Comparison of ENCODE assay signal across 22 cellular contexts in genomic region chr2:36480596-36480995, GRCh38.
DNase-seq lines count a peak whose midpoint lies in the region; ATAC-seq, FAIRE-seq and TF ChIP-seq lines count a peak whose summit lies in the region.
"Had no signal": no experiment of that assay in that cellular context is flagged by ENCODE, and none has a peak within 500 bp of the region (broad histone marks: within the 10 kb centered on the region; RNA-seq: fewer than 3 reads in every experiment).

No MANE protein-coding gene starts in this region.

- 81% methylated on average over 3 of the region's 3 CpGs for WGBS in mammary epithelial cell (ENCODE audit: low coverage, missing lambda C conversion rate)

- no peak overlapping the region for H3K4me3 ChIP-seq in mammary epithelial cell (replicated peaks in 1 of 3; ENCODE audit: insufficient read depth in 1 of 3, low read depth in 2 of 3, low read length in 3 of 3)
- H3K4me3 ChIP-seq in endothelial cell of umbilical vein (replicated peaks in 1 of 3; ENCODE audit: insufficient read depth in 1 of 3, low read depth in 1 of 3, low read length in 3 of 3) = no peak overlapping the region
- H3K4me3 ChIP-seq in Peyer's patch = no peak overlapping the region
- H3K4me3 ChIP-seq: GM23338 had no signal

- H3K9me3 Mint-ChIP-seq in MCF 10A (ENCODE audit: unreplicated experiment) (peaks cover 7% of the 10 kb centered on the region), osteocyte (ENCODE audit: unreplicated experiment) (peaks cover 9% of the 10 kb centered on the region)
- H3K9me3 Mint-ChIP-seq in activated T-helper 2 cell treated with anti-CD3 and anti-CD28 coated beads, Interferon-gamma antibody, Interleukin-2, Interleukin-4, amounts not matched to agents 10 μg/mL and 5 μg/mL and 100 μg/mL, durations not matched to agents 14 hours and 24 hours and 36 hours = peaks cover 18% of the 10 kb centered on the region

- H3K4me2 ChIP-seq in mammary epithelial cell (ENCODE audit: insufficient read depth, low read depth, low read length) = no peak overlapping the region
- H3K4me2 ChIP-seq in endothelial cell of umbilical vein (ENCODE audit: insufficient read depth, low read length) = no peak overlapping the region
- H3K4me2 ChIP-seq: GM23338 had no signal

- DNase-seq in MCF 10A (ENCODE audit: unreplicated experiment) = no peak
- no peak for DNase-seq in mammary epithelial cell
- no peak for DNase-seq in endothelial cell of umbilical vein (ENCODE audit: low read depth, low spot score)
- no peak for DNase-seq in osteocyte (ENCODE audit: extremely low spot score, unreplicated experiment)
- no peak for DNase-seq in Peyer's patch
- no peak for DNase-seq in NCI-H2081 treated with DMSO at 0.1 percent for 48 hours (lab: John Stamatoyannopoulos, UW)
- DNase-seq in activated T-helper 2 cell treated with anti-CD3 and anti-CD28 coated beads, Interferon-gamma antibody, Interleukin-2, Interleukin-4, amounts not matched to agents 10 μg/mL and 5 μg/mL and 100 μg/mL, durations not matched to agents 14 hours and 24 hours and 36 hours (ENCODE audit: low spot score) = no peak
- DNase-seq: 8988T; Calu3; DMS79; GDM1; NCI-H2107; NCI-H226; NCI-H526 treated with DMSO at 0.1 percent for 48 hours; NK-92 treated with Interleukin-12 subunit alpha and Interleukin-12 subunit beta, amount 100 ng/mL, for 24 hours; OCI-M1; Right ventricle myocardium superior had no signal

- TF ChIP-seq POLR2A in endothelial cell of umbilical vein (IDR thresholded peaks at IDR 0.05; ENCODE audit: low read depth, low read length) (no peak), Peyer's patch (IDR thresholded peaks at IDR 0.05) (no peak)

- in situ Hi-C loops in mammary epithelial cell (cut with MboI; ENCODE audit: low sequenced_read_pairs in 2 of 2) = no loop called here

- H3K27me3 Mint-ChIP-seq in MCF 10A (ENCODE audit: insufficient read depth, unreplicated experiment) (no peaks in the 10 kb centered on the region), osteocyte (ENCODE audit: unreplicated experiment) (no peaks in the 10 kb centered on the region)
- no peaks in the 10 kb centered on the region for H3K27me3 Mint-ChIP-seq in activated T-helper 2 cell treated with anti-CD3 and anti-CD28 coated beads, Interferon-gamma antibody, Interleukin-2, Interleukin-4, amounts not matched to agents 10 μg/mL and 5 μg/mL and 100 μg/mL, durations not matched to agents 14 hours and 24 hours and 36 hours (ENCODE audit: low read depth)

- H4K20me1 ChIP-seq in mammary epithelial cell (ENCODE audit: insufficient read depth, low read length) (no peaks in the 10 kb centered on the region), endothelial cell of umbilical vein (replicated peaks; ENCODE audit: control insufficient read depth, extremely low read depth, insufficient read depth, low read length) (no peaks in the 10 kb centered on the region)

- H3K36me3 ChIP-seq in mammary epithelial cell (ENCODE audit: insufficient read depth, low read length) = peaks cover 50% of the 10 kb centered on the region
- peaks cover 48 to 50% of the 10 kb centered on the region in 2 experiments for H3K36me3 ChIP-seq in endothelial cell of umbilical vein (ENCODE audit: control insufficient read depth in 2 of 2, extremely low read depth in 1 of 2, insufficient read depth in 2 of 2, low read length in 2 of 2)
- H3K36me3 ChIP-seq in Peyer's patch = peaks cover 0 to 38% (median 0%) of the 10 kb centered on the region in 3 donors

- peaks cover 34% of the 10 kb centered on the region for H3K4me1 ChIP-seq in mammary epithelial cell (ENCODE audit: insufficient read depth, low read length)
- peaks cover 91% of the 10 kb centered on the region for H3K4me1 ChIP-seq in endothelial cell of umbilical vein (ENCODE audit: control insufficient read depth, extremely low read depth, insufficient read depth, low read length)
- no peaks in the 10 kb centered on the region for H3K4me1 ChIP-seq in Peyer's patch

- intact Hi-C loops in MCF 10A (cut with micrococcal nuclease) = no loop called here
- intact Hi-C loops in mammary epithelial cell (cut with micrococcal nuclease) = no loop called here
- intact Hi-C loops in endothelial cell of umbilical vein (cut with micrococcal nuclease) = no loop called here
- intact Hi-C loops in activated T-helper 2 cell treated with anti-CD3 and anti-CD28 coated beads, Interferon-gamma antibody, Interleukin-2, Interleukin-4, amounts not matched to agents 10 μg/mL and 5 μg/mL and 100 μg/mL, durations not matched to agents 14 hours and 24 hours and 36 hours (cut with micrococcal nuclease) = no loop called here

- H3K79me2 ChIP-seq in mammary epithelial cell (ENCODE audit: insufficient read depth, low read length) (peaks cover 55% of the 10 kb centered on the region), endothelial cell of umbilical vein (ENCODE audit: control insufficient read depth, insufficient read depth, low read length) (peaks cover 53% of the 10 kb centered on the region)

- H3K4me3 Mint-ChIP-seq in MCF 10A (ENCODE audit: unreplicated experiment) (no peak overlapping the region), osteocyte (ENCODE audit: unreplicated experiment) (no peak overlapping the region)
- H3K4me3 Mint-ChIP-seq in activated T-helper 2 cell treated with anti-CD3 and anti-CD28 coated beads, Interferon-gamma antibody, Interleukin-2, Interleukin-4, amounts not matched to agents 10 μg/mL and 5 μg/mL and 100 μg/mL, durations not matched to agents 14 hours and 24 hours and 36 hours (ENCODE audit: low read depth) = no peak overlapping the region
- H3K4me3 Mint-ChIP-seq: CD14-positive monocyte, GM23338 had no signal

- H3K27me3 ChIP-seq in mammary epithelial cell (ENCODE audit: insufficient read depth, low read length) = no peaks in the 10 kb centered on the region
- H3K27me3 ChIP-seq in endothelial cell of umbilical vein (ENCODE audit: control insufficient read depth in 2 of 2, insufficient read depth in 2 of 2, low read length in 2 of 2) = no peaks in the 10 kb centered on the region
- no peaks in the 10 kb centered on the region for H3K27me3 ChIP-seq in Peyer's patch

- TSS peak; percentile 4 for BruUV-seq in MCF 10A (replicated peaks; lab: Mats Ljungman, UMichigan)
- no TSS peak for BruUV-seq in mammary epithelial cell (replicated peaks; lab: Mats Ljungman, UMichigan)
- no TSS peak for BruUV-seq in endothelial cell of umbilical vein (replicated peaks; lab: Mats Ljungman, UMichigan)

- H3K9ac ChIP-seq in mammary epithelial cell (ENCODE audit: insufficient read depth, low read length) = no peak overlapping the region
- no peak overlapping the region for H3K9ac ChIP-seq in endothelial cell of umbilical vein (replicated peaks; ENCODE audit: extremely low read depth, insufficient read depth, low read length)

- POLR2A ChIA-PET in MCF 10A (lab: Yijun Ruan, JAX) = no interaction called here
- POLR2A ChIA-PET in endothelial cell of umbilical vein (lab: Charles Lee) = no interaction called here

- FAIRE-seq in endothelial cell of umbilical vein (lab: Jason Lieb, UNC) = no peak
- FAIRE-seq: GM12892, GM19239 had no signal

- no peak overlapping the region for H3K27ac ChIP-seq in mammary epithelial cell (ENCODE audit: insufficient read depth, low read depth, low read length)
- peak overlapping the region; percentile 11 for H3K27ac ChIP-seq in endothelial cell of umbilical vein (ENCODE audit: insufficient read depth, low read depth, low read length)
- H3K27ac ChIP-seq in Peyer's patch = no peak overlapping the region

- H3K9me3 ChIP-seq in mammary epithelial cell (replicated peaks; ENCODE audit: insufficient read depth, low read length) (peaks cover 21% of the 10 kb centered on the region), endothelial cell of umbilical vein (replicated peaks; ENCODE audit: control insufficient read depth, insufficient read depth, low read length) (no peaks in the 10 kb centered on the region), Peyer's patch (no peaks in the 10 kb centered on the region)

- H2AFZ ChIP-seq in mammary epithelial cell (ENCODE audit: low read depth, low read length) (no peak overlapping the region), endothelial cell of umbilical vein (ENCODE audit: low read depth, low read length) (no peak overlapping the region)
- H2AFZ ChIP-seq: GM23338 had no signal

- H3K36me3 Mint-ChIP-seq in MCF 10A (ENCODE audit: insufficient read depth, unreplicated experiment) (peaks cover 93% of the 10 kb centered on the region), osteocyte (ENCODE audit: unreplicated experiment) (peaks cover 62% of the 10 kb centered on the region)
- H3K36me3 Mint-ChIP-seq in activated T-helper 2 cell treated with anti-CD3 and anti-CD28 coated beads, Interferon-gamma antibody, Interleukin-2, Interleukin-4, amounts not matched to agents 10 μg/mL and 5 μg/mL and 100 μg/mL, durations not matched to agents 14 hours and 24 hours and 36 hours (ENCODE audit: low read depth) = peaks cover 29% of the 10 kb centered on the region

- dilution Hi-C loops in mammary epithelial cell (cut with HindIII; ENCODE audit: low sequenced_read_pairs) = no loop called here
- dilution Hi-C loops in endothelial cell of umbilical vein (cut with MboI; ENCODE audit: extremely low pct_ligation_motif_present, low sequenced_read_pairs) = no loop called here

- H3K4me1 Mint-ChIP-seq in MCF 10A (ENCODE audit: insufficient read depth, unreplicated experiment) = peaks cover 36% of the 10 kb centered on the region
- peaks cover 80% of the 10 kb centered on the region for H3K4me1 Mint-ChIP-seq in osteocyte (ENCODE audit: unreplicated experiment)
- no peaks in the 10 kb centered on the region for H3K4me1 Mint-ChIP-seq in activated T-helper 2 cell treated with anti-CD3 and anti-CD28 coated beads, Interferon-gamma antibody, Interleukin-2, Interleukin-4, amounts not matched to agents 10 μg/mL and 5 μg/mL and 100 μg/mL, durations not matched to agents 14 hours and 24 hours and 36 hours (ENCODE audit: low read depth)

- CTCF ChIA-PET in MCF 10A (lab: Yijun Ruan, JAX) = interaction anchor here (0.6 kb wide), 1 partner anchor 37 kb away, joined by 3 read pairs; no protein-coding TSS in a partner anchor
- CTCF ChIA-PET in mammary epithelial cell (lab: Charles Lee; ENCODE audit: low non-redundant PET) = no interaction called here
- CTCF ChIA-PET in endothelial cell of umbilical vein (lab: Charles Lee) = interaction anchor here (0.6 kb wide), 1 partner anchor 43 kb away, joined by 3 read pairs; no protein-coding TSS in a partner anchor

- no peaks in the 10 kb centered on the region for H3K9me1 ChIP-seq in endothelial cell of umbilical vein (replicated peaks; ENCODE audit: control insufficient read depth, extremely low read depth, insufficient read depth, low read length)

- H3K27ac Mint-ChIP-seq in MCF 10A (ENCODE audit: low read depth, unreplicated experiment) = no peak overlapping the region
- H3K27ac Mint-ChIP-seq in osteocyte (ENCODE audit: unreplicated experiment) = peak overlapping the region; percentile 63
- H3K27ac Mint-ChIP-seq in activated T-helper 2 cell treated with anti-CD3 and anti-CD28 coated beads, Interferon-gamma antibody, Interleukin-2, Interleukin-4, amounts not matched to agents 10 μg/mL and 5 μg/mL and 100 μg/mL, durations not matched to agents 14 hours and 24 hours and 36 hours = no peak overlapping the region
- H3K27ac Mint-ChIP-seq: CD14-positive monocyte had no signal

- TF ChIP-seq CTCF in MCF 10A (IDR thresholded peaks at IDR 0.05; ENCODE audit: unreplicated experiment) (no peak), mammary epithelial cell (conservative IDR thresholded peaks at IDR 0.05 in 1 of 2, IDR thresholded peaks at IDR 0.05 in 1 of 2; ENCODE audit: extremely low read depth in 1 of 2, insufficient read depth in 1 of 2, low read depth in 1 of 2, low read length in 2 of 2) (no peak), endothelial cell of umbilical vein (IDR thresholded peaks at IDR 0.05; ENCODE audit: extremely low read depth in 1 of 2, insufficient read depth in 1 of 2, low read depth in 1 of 2, low read length in 2 of 2) (no peak), osteocyte (IDR thresholded peaks at IDR 0.05) (no peak), Peyer's patch (IDR thresholded peaks at IDR 0.05) (no peak)

- no peak for ATAC-seq in GM21367 (IDR thresholded peaks at IDR 0.05; ENCODE audit: unreplicated experiment)
- ATAC-seq: GM23338 had no signal
